In the genomic region with DNA sequence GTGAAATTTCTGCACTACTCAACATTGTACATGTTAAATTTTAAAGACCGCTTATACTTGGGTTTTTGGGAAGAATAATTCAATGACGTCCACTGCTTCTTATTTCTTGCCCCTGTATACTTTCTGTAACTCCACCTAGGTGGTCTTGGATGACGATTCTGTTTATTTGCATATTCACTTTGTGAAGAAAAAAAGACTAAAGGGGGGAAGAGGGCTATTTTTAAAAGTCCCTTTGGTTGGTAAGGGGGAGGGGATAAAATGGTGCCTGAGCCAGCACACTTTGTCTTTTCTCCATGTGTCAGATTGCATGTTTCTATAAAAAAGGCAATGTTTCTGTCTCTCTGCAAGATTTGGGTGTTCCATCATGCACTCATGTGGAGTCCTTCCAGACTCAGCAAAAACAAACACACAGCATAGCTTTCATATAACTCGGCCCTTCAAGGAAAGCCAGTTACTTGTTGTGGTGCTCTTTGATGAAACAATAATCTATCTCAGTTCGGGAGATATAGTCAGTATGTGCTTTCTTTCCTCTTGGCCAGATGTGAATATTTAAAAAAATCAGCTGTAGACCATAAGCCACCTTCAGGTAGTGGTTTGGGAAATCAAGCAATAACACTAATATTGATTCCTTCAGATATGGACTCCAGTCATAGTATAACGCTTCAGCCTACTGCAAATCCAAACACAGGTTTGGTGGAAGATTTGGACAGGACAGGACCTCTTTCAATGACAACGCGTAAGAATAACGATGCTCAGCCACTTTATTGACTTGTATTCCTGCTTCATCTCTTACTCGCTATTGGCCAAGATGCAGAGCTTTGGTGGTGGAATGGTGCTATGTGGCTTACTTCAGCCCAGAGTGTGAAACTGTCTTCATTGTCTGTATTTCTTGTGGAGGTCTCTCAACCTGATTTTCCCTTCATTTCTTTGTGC, we compare ENCODE assay signal across 24 cellular contexts.
DNase-seq lines count a peak whose midpoint lies in the region; ATAC-seq and TF ChIP-seq lines count a peak whose summit lies in the region.
"Had no signal": no experiment of that assay in that cellular context is flagged by ENCODE, and none has a peak within 500 bp of the region (broad histone marks: within the 10 kb centered on the region; RNA-seq: fewer than 3 reads in every experiment).

No MANE protein-coding gene starts in this region.

- no peak for ATAC-seq in activated CD4-positive, alpha-beta T cell treated with anti-CD3 and anti-CD28 coated beads for 36 hours
- no peak for ATAC-seq in activated naive CD8-positive, alpha-beta T cell treated with anti-CD3 and anti-CD28 coated beads, Interleukin-2, amount 10 ng/mL, durations not matched to agents 7 days and 5 days (ENCODE audit: low read depth)
- ATAC-seq in memory B cell (ENCODE audit: low read depth) (no peak), HG02870 (IDR thresholded peaks at IDR 0.05; ENCODE audit: unreplicated experiment) (no peak)
- ATAC-seq: upper lobe of right lung had no signal

- POLR2A ChIA-PET in activated CD4-positive, alpha-beta T cell treated with anti-CD3 and anti-CD28 coated beads for 36 hours (lab: Charles Lee): no interaction called here
- POLR2A ChIA-PET in activated naive CD8-positive, alpha-beta T cell treated with anti-CD3 and anti-CD28 coated beads, Interleukin-2, amount 10 ng/mL, durations not matched to agents 7 days and 5 days (lab: Charles Lee): no interaction called here

- H3K4me2 ChIP-seq in osteoblast (ENCODE audit: insufficient read depth, low read length): no peak overlapping the region

- no peaks in the 10 kb centered on the region for H3K27me3 Mint-ChIP-seq in activated CD4-positive, alpha-beta T cell treated with anti-CD3 and anti-CD28 coated beads for 36 hours
- H3K27me3 Mint-ChIP-seq in HFFc6 (ENCODE audit: insufficient read depth) (peaks cover 47% of the 10 kb centered on the region), memory B cell (no peaks in the 10 kb centered on the region)
- H3K27me3 Mint-ChIP-seq in activated naive CD8-positive, alpha-beta T cell treated with anti-CD3 and anti-CD28 coated beads, Interleukin-2, amount 10 ng/mL, durations not matched to agents 7 days and 5 days: no peaks in the 10 kb centered on the region
- H3K27me3 Mint-ChIP-seq: activated CD4-positive, alpha-beta T cell treated with anti-CD3 and anti-CD28 coated beads, Interleukin-2, amount 10 ng/mL, durations not matched to agents 7 days and 5 days had no signal

- H3K4me3 ChIP-seq in brain microvascular endothelial cell (ENCODE audit: low read depth, low read length): no peak overlapping the region
- H3K4me3 ChIP-seq in osteoblast (ENCODE audit: insufficient read depth, low read length): no peak overlapping the region
- H3K4me3 ChIP-seq: dorsolateral prefrontal cortex, SJCRH30, upper lobe of right lung had no signal

- H3K27ac Mint-ChIP-seq in activated CD4-positive, alpha-beta T cell treated with anti-CD3 and anti-CD28 coated beads for 36 hours: peak overlapping the region; percentile 20
- H3K27ac Mint-ChIP-seq in HFFc6: peak overlapping the region; percentile 59
- peak overlapping the region; percentile 13 for H3K27ac Mint-ChIP-seq in activated naive CD8-positive, alpha-beta T cell treated with anti-CD3 and anti-CD28 coated beads, Interleukin-2, amount 10 ng/mL, durations not matched to agents 7 days and 5 days
- H3K27ac Mint-ChIP-seq in memory B cell: peak overlapping the region; percentile 72
- H3K27ac Mint-ChIP-seq: activated CD4-positive, alpha-beta T cell treated with anti-CD3 and anti-CD28 coated beads, Interleukin-2, amount 10 ng/mL, durations not matched to agents 7 days and 5 days; H9 had no signal

- in situ Hi-C loops in brain microvascular endothelial cell (cut with HindIII; ENCODE audit: low pct_ligation_motif_present, low sequenced_read_pairs): no loop called here

- H3K4me1 Mint-ChIP-seq in activated CD4-positive, alpha-beta T cell treated with anti-CD3 and anti-CD28 coated beads for 36 hours: peaks cover 33% of the 10 kb centered on the region
- H3K4me1 Mint-ChIP-seq in HFFc6 (ENCODE audit: low read depth) (peaks cover 89% of the 10 kb centered on the region), memory B cell (peaks cover 27% of the 10 kb centered on the region)
- peaks cover 6% of the 10 kb centered on the region for H3K4me1 Mint-ChIP-seq in activated naive CD8-positive, alpha-beta T cell treated with anti-CD3 and anti-CD28 coated beads, Interleukin-2, amount 10 ng/mL, durations not matched to agents 7 days and 5 days

- H3K79me2 ChIP-seq in osteoblast (ENCODE audit: insufficient read depth, low read length): peaks cover 67% of the 10 kb centered on the region

- peaks cover 25% of the 10 kb centered on the region for H3K36me3 ChIP-seq in brain microvascular endothelial cell (replicated peaks)
- H3K36me3 ChIP-seq in osteoblast (ENCODE audit: insufficient read depth, low read length): peaks cover 78% of the 10 kb centered on the region
- H3K36me3 ChIP-seq: SJCRH30 had no signal

- H3K9me3 ChIP-seq in osteoblast (ENCODE audit: low read depth, low read length): peaks cover 3% of the 10 kb centered on the region
- H3K9me3 ChIP-seq: SJCRH30 had no signal

- CTCF ChIA-PET in activated CD4-positive, alpha-beta T cell treated with anti-CD3 and anti-CD28 coated beads for 36 hours (lab: Charles Lee): interaction anchor here (0.8 kb wide), 1 partner anchor 149 kb away, joined by 6 read pairs; no protein-coding TSS in a partner anchor

- peaks cover 17% of the 10 kb centered on the region for H3K9me3 Mint-ChIP-seq in activated CD4-positive, alpha-beta T cell treated with anti-CD3 and anti-CD28 coated beads for 36 hours (ENCODE audit: low read depth)
- peaks cover 11% of the 10 kb centered on the region for H3K9me3 Mint-ChIP-seq in HFFc6
- H3K9me3 Mint-ChIP-seq in activated naive CD8-positive, alpha-beta T cell treated with anti-CD3 and anti-CD28 coated beads, Interleukin-2, amount 10 ng/mL, durations not matched to agents 7 days and 5 days: peaks cover 24% of the 10 kb centered on the region
- H3K9me3 Mint-ChIP-seq in memory B cell: peaks cover 3% of the 10 kb centered on the region

- H3K4me1 ChIP-seq in osteoblast (ENCODE audit: insufficient read depth, low read length): peaks cover 6% of the 10 kb centered on the region
- H3K4me1 ChIP-seq: SJCRH30 had no signal

- H3K4me3 Mint-ChIP-seq in activated CD4-positive, alpha-beta T cell treated with anti-CD3 and anti-CD28 coated beads for 36 hours: no peak overlapping the region
- peak overlapping the region; percentile 24; the same call in 1 of the 2 replicates for H3K4me3 Mint-ChIP-seq in HFFc6
- no peak overlapping the region for H3K4me3 Mint-ChIP-seq in activated naive CD8-positive, alpha-beta T cell treated with anti-CD3 and anti-CD28 coated beads, Interleukin-2, amount 10 ng/mL, durations not matched to agents 7 days and 5 days
- no peak overlapping the region for H3K4me3 Mint-ChIP-seq in memory B cell
- H3K4me3 Mint-ChIP-seq: activated CD4-positive, alpha-beta T cell treated with anti-CD3 and anti-CD28 coated beads, Interleukin-2, amount 10 ng/mL, durations not matched to agents 7 days and 5 days; H9 had no signal

- TF ChIP-seq CTCF in HFFc6 (IDR thresholded peaks at IDR 0.05) (no peak), brain microvascular endothelial cell (IDR thresholded peaks at IDR 0.05; ENCODE audit: low read depth, low read length, missing control alignments) (no peak), osteoblast (IDR thresholded peaks at IDR 0.05; ENCODE audit: extremely low read depth, low read depth, low read length) (no peak)

- H3K36me3 Mint-ChIP-seq in activated CD4-positive, alpha-beta T cell treated with anti-CD3 and anti-CD28 coated beads for 36 hours (ENCODE audit: low read depth): peaks cover 96% of the 10 kb centered on the region
- H3K36me3 Mint-ChIP-seq in HFFc6 (ENCODE audit: low read depth): peaks cover 99% of the 10 kb centered on the region
- H3K36me3 Mint-ChIP-seq in activated naive CD8-positive, alpha-beta T cell treated with anti-CD3 and anti-CD28 coated beads, Interleukin-2, amount 10 ng/mL, durations not matched to agents 7 days and 5 days: peaks cover 94% of the 10 kb centered on the region
- peaks cover 56% of the 10 kb centered on the region for H3K36me3 Mint-ChIP-seq in memory B cell

- H2AFZ ChIP-seq in osteoblast (ENCODE audit: low read length): no peak overlapping the region

- intact Hi-C loops in activated CD4-positive, alpha-beta T cell treated with anti-CD3 and anti-CD28 coated beads for 36 hours (cut with DNase I, micrococcal nuclease): no loop called here

- H4K20me1 ChIP-seq in osteoblast (ENCODE audit: insufficient read depth, low read length): no peaks in the 10 kb centered on the region

- H3K27me3 ChIP-seq in brain microvascular endothelial cell (replicated peaks) (no peaks in the 10 kb centered on the region), osteoblast (ENCODE audit: insufficient read depth, low read length) (no peaks in the 10 kb centered on the region)
- H3K27me3 ChIP-seq: dorsolateral prefrontal cortex, SJCRH30, upper lobe of right lung had no signal

- no peak for DNase-seq in activated CD4-positive, alpha-beta T cell treated with anti-CD3 and anti-CD28 coated beads for 36 hours
- DNase-seq in activated CD4-positive, alpha-beta T cell treated with anti-CD3 and anti-CD28 coated beads, Interleukin-2, amount 50 U/mL, for 1 hour: no peak
- DNase-seq in HFFc6 (no peak), memory B cell (ENCODE audit: low spot score in 2 of 2) (no peak), brain microvascular endothelial cell (no peak), osteoblast (ENCODE audit: insufficient read length, low spot score, missing footprints) (no peak)
- no peak for DNase-seq in activated naive CD8-positive, alpha-beta T cell treated with anti-CD3 and anti-CD28 coated beads, Interleukin-2, amount 10 ng/mL, durations not matched to agents 7 days and 5 days
- DNase-seq: activated CD4-positive, alpha-beta T cell treated with anti-CD3 and anti-CD28 coated beads, Interleukin-2, amount 10 ng/mL, durations not matched to agents 7 days and 5 days; activated CD8-positive, alpha-beta memory T cell treated with anti-CD3 and anti-CD28 coated beads, Interleukin-2, amount 50 U/mL, for 4 hours; activated effector memory CD4-positive, alpha-beta T cell treated with Interleukin-2 at 50 U/mL for 16 hours; aorta; central memory CD4-positive, alpha-beta T cell; dorsolateral prefrontal cortex; GDM1; H9; head of caudate nucleus; NCI-H1694 treated with DMSO at 0.1 percent for 48 hours; NCI-H2171 treated with DMSO at 0.1 percent for 48 hours; NCI-H524 treated with DMSO at 0.1 percent for 48 hours; SJCRH30; T-helper 2 cell; upper lobe of right lung had no signal

- H3K27ac ChIP-seq in brain microvascular endothelial cell (no peak overlapping the region), osteoblast (ENCODE audit: low read depth, low read length) (no peak overlapping the region)
- H3K27ac ChIP-seq: 22Rv1, dorsolateral prefrontal cortex, SJCRH30, upper lobe of right lung had no signal

Comparison
In these comparisons a context has a peak if more than half of its experiments do, and no peak if none do; other contexts are left out.
1. H3K27ac Mint-ChIP-seq: peak in every context shown above with its lines; median percentile 72 in memory B cell; 59 in HFFc6; 20 in activated CD4-positive, alpha-beta T cell treated with anti-CD3 and anti-CD28 coated beads for 36 hours; 13 in activated naive CD8-positive, alpha-beta T cell treated with anti-CD3 and anti-CD28 coated beads, Interleukin-2, amount 10 ng/mL, durations not matched to agents 7 days and 5 days.